ENCODE assay signal across 8 cellular contexts in the genomic region with DNA sequence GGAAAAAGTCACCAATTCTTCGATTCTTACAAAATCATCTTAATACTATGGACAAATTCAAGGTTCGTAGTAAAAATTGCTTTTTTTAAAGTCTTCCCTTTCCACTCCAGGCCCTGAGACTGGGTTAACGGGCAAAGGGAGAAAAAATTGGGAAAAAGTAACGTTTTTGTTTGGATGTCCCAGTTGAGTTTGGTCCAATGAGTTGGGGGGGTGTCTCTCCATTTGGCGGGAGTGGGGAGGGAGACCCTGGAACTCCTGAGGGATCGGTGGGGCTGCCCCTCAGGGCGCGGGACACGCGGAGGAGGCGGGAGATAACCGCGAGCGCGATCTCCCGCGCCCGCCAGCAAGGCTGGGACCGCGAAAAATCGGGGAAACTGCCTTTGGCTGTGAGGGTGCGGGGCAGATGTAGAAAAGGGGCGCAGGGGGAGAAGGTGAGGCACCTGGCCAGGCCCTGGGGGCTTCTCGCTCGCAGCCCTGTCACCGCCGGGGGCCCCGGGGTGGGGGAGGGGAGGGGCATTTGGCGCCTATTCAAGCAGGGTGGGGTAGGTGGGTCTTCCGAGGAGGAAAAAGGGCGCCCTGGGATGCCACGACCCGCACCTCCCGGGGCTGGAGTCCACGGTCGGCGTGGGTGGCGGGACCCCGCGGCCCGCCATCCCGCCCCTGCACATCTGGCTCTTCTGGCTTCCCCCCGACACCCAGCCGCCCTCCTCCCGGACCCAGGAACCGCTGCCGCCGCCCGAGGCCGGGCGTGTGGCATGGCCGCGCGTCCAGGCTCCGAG. TPM values are rescaled to one million over a fixed set of nuclear protein-coding genes. Genes with fewer than 3 reads are reported as not detected.
A peak's percentile ranks its signal among the peaks of the same experiment; 100 is the strongest.
DNase-seq lines count a peak whose midpoint lies in the region; ATAC-seq and TF ChIP-seq lines count a peak whose summit lies in the region.

No MANE protein-coding gene starts in this region.

- CTCF ChIA-PET in WTC11 (lab: Charles Lee), result interaction anchor here (0.6 to 0.9 kb wide), 2 partner anchors 27 to 1513 kb away, joined by 3 to 5 read pairs; no protein-coding TSS in a partner anchor

- peaks cover 48% of the 10 kb centered on the region for H3K4me1 Mint-ChIP-seq in WTC11

- DNase-seq in NCI-H2081 (lab: John Stamatoyannopoulos, UW) (peak; percentile 10 to 17), NCI-H2081 treated with DMSO at 0.1 percent for 48 hours (lab: John Stamatoyannopoulos, UW) (no peak), WTC11 (ENCODE audit: low spot score) (no peak), glomerular visceral epithelial cell (ENCODE audit: extremely low spot score) (peak; percentile 38), retina (peak; percentile 28), mucosa of gallbladder (ENCODE audit: low spot score) (no peak), NCI-H446 treated with DMSO at 0.1 percent for 48 hours (lab: John Stamatoyannopoulos, UW) (no peak)

- H3K4me3 Mint-ChIP-seq in WTC11, result peak overlapping the region; percentile 96

- POLR2A ChIA-PET in WTC11 (lab: Charles Lee), result interaction anchor here (0.8 to 1.6 kb wide), 5 partner anchors 12 to 198 kb away, joined by 3 to 16 read pairs (median 3); a partner anchor contains a TSS

- peak overlapping the region; percentile 15 for H3K27ac Mint-ChIP-seq in WTC11

- ATAC-seq in HG03045 (IDR thresholded peaks at IDR 0.05; ENCODE audit: unreplicated experiment) (peak; percentile 2), WTC11 (no peak)

- H3K9me3 Mint-ChIP-seq in WTC11, result no peaks in the 10 kb centered on the region

- no peaks in the 10 kb centered on the region for H3K27me3 Mint-ChIP-seq in WTC11 (ENCODE audit: low read depth)

- H3K36me3 Mint-ChIP-seq in WTC11, result peaks cover 25% of the 10 kb centered on the region

- TF ChIP-seq CTCF in WTC11 (IDR thresholded peaks at IDR 0.05), result no peak

TF ChIP-seq in WTC11, 78 proteins besides CTCF, POLR2A, EP300 and RAD21 (continues in another document):
- no peak for TF ChIP-seq SMAD3 (CRISPR knock-in tag; IDR thresholded peaks at IDR 0.05; ENCODE audit: borderline replicate concordance)
- no peak for TF ChIP-seq TCF7 (CRISPR knock-in tag; IDR thresholded peaks at IDR 0.05; ENCODE audit: low read depth)
- TF ChIP-seq GABPB1 (CRISPR knock-in tag; IDR thresholded peaks at IDR 0.05), result no peak
- no peak for TF ChIP-seq TP53 (CRISPR knock-in tag; IDR thresholded peaks at IDR 0.05)
- TF ChIP-seq, protein P1, sequence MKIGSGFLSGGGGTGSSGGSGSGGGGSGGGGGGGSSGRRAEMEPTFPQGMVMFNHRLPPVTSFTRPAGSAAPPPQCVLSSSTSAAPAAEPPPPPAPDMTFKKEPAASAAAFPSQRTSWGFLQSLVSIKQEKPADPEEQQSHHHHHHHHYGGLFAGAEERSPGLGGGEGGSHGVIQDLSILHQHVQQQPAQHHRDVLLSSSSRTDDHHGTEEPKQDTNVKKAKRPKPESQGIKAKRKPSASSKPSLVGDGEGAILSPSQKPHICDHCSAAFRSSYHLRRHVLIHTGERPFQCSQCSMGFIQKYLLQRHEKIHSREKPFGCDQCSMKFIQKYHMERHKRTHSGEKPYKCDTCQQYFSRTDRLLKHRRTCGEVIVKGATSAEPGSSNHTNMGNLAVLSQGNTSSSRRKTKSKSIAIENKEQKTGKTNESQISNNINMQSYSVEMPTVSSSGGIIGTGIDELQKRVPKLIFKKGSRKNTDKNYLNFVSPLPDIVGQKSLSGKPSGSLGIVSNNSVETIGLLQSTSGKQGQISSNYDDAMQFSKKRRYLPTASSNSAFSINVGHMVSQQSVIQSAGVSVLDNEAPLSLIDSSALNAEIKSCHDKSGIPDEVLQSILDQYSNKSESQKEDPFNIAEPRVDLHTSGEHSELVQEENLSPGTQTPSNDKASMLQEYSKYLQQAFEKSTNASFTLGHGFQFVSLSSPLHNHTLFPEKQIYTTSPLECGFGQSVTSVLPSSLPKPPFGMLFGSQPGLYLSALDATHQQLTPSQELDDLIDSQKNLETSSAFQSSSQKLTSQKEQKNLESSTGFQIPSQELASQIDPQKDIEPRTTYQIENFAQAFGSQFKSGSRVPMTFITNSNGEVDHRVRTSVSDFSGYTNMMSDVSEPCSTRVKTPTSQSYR (CRISPR knock-in tag; IDR thresholded peaks at IDR 0.05), result 0 out of 2 replicates have a peak, but pooled peaks have one; percentile 35
- TF ChIP-seq, protein P2, sequence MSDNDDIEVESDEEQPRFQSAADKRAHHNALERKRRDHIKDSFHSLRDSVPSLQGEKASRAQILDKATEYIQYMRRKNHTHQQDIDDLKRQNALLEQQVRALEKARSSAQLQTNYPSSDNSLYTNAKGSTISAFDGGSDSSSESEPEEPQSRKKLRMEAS (CRISPR knock-in tag; IDR thresholded peaks at IDR 0.05), result 0 out of 2 replicates have a peak, but pooled peaks have one; percentile 31
- TF ChIP-seq, protein P3, sequence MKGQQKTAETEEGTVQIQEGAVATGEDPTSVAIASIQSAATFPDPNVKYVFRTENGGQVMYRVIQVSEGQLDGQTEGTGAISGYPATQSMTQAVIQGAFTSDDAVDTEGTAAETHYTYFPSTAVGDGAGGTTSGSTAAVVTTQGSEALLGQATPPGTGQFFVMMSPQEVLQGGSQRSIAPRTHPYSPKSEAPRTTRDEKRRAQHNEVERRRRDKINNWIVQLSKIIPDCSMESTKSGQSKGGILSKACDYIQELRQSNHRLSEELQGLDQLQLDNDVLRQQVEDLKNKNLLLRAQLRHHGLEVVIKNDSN (CRISPR knock-in tag; IDR thresholded peaks at IDR 0.05), result 0 out of 2 replicates have a peak, but pooled peaks have one; percentile 23
- TF ChIP-seq, protein P4, sequence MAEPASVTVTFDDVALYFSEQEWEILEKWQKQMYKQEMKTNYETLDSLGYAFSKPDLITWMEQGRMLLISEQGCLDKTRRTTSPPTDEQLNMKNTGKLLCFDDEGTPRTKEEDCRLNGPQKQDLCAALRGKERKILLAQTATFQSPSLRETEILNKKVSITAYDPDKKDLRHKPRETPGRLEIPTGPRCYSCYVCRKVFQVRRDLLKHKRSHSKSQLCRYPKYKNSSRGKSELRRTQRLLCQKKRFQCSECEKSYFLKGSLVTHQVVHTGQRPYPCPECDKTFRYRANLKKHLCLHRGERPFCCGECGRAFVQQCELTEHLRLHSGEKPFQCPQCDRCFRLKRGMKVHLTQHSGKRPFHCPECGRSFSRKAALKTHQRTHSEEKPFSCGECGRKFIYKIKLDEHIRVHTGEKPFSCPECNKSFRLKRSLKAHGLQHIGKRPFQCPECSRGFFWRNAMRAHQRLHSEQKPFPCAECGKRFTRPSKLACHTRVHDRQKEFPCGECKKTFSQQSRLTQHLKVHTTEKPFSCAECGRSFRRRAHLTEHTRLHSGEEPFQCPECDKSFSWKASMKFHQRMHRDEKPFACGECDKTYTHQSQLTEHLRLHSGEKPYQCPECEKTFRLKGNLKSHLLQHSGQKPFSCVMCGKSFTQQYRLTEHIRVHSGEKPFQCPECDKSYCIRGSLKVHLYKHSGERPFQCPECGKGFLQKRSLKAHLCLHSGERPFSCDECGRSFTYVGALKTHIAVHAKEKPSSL (CRISPR knock-in tag; conservative IDR thresholded peaks at IDR 0.05), result no peak
- TF ChIP-seq, protein P5, sequence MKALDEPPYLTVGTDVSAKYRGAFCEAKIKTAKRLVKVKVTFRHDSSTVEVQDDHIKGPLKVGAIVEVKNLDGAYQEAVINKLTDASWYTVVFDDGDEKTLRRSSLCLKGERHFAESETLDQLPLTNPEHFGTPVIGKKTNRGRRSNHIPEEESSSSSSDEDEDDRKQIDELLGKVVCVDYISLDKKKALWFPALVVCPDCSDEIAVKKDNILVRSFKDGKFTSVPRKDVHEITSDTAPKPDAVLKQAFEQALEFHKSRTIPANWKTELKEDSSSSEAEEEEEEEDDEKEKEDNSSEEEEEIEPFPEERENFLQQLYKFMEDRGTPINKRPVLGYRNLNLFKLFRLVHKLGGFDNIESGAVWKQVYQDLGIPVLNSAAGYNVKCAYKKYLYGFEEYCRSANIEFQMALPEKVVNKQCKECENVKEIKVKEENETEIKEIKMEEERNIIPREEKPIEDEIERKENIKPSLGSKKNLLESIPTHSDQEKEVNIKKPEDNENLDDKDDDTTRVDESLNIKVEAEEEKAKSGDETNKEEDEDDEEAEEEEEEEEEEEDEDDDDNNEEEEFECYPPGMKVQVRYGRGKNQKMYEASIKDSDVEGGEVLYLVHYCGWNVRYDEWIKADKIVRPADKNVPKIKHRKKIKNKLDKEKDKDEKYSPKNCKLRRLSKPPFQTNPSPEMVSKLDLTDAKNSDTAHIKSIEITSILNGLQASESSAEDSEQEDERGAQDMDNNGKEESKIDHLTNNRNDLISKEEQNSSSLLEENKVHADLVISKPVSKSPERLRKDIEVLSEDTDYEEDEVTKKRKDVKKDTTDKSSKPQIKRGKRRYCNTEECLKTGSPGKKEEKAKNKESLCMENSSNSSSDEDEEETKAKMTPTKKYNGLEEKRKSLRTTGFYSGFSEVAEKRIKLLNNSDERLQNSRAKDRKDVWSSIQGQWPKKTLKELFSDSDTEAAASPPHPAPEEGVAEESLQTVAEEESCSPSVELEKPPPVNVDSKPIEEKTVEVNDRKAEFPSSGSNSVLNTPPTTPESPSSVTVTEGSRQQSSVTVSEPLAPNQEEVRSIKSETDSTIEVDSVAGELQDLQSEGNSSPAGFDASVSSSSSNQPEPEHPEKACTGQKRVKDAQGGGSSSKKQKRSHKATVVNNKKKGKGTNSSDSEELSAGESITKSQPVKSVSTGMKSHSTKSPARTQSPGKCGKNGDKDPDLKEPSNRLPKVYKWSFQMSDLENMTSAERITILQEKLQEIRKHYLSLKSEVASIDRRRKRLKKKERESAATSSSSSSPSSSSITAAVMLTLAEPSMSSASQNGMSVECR (CRISPR knock-in tag; IDR thresholded peaks at IDR 0.05; ENCODE audit: borderline replicate concordance), result peak; percentile 5
- TF ChIP-seq HMGA2 (CRISPR knock-in tag; IDR thresholded peaks at IDR 0.05), result no peak
- no peak for TF ChIP-seq OVOL2 (CRISPR knock-in tag; IDR thresholded peaks at IDR 0.05; ENCODE audit: borderline replicate concordance)
- TF ChIP-seq ATF1 (CRISPR knock-in tag; IDR thresholded peaks at IDR 0.05), result no peak
- TF ChIP-seq CREB1 (CRISPR knock-in tag; IDR thresholded peaks at IDR 0.05), result no peak
- no peak for TF ChIP-seq ZNF138 (CRISPR knock-in tag; conservative IDR thresholded peaks at IDR 0.05)

RNA-seq across cellular contexts. Expression of a gene that starts 0.7 kb away (rescaled TPM):
- total RNA-seq in WTC11 (2021) (40.5 to 47.4 TPM (median 42.3 TPM) in 3 replicates), mucosa of gallbladder (3.3 TPM)

RNA-seq across cellular contexts. Expression of a gene that starts 20.3 kb away (rescaled TPM):
- total RNA-seq in WTC11 (2021) (15.3 to 16.6 TPM (median 15.8 TPM) in 3 replicates), mucosa of gallbladder (18.2 TPM)

Comparison
In these comparisons a context has a peak if more than half of its experiments do, and no peak if none do; other contexts are left out.
1. DNase-seq: peak in NCI-H2081 (2 of 2), glomerular visceral epithelial cell (single experiment) and retina (single experiment); none in NCI-H2081 treated with DMSO at 0.1 percent for 48 hours (single experiment), WTC11 (single experiment), mucosa of gallbladder (single experiment) and NCI-H446 treated with DMSO at 0.1 percent for 48 hours (single experiment).